ENCODE assay signal across 25 cellular contexts in genomic region chr6:31686483-31686882, GRCh38. TPM values are rescaled to one million over a fixed set of nuclear protein-coding genes. Genes with fewer than 3 reads are reported as not detected.
"Had no signal": no experiment of that assay in that cellular context is flagged by ENCODE, and none has a peak within 500 bp of the region (broad histone marks: within the 10 kb centered on the region; RNA-seq: fewer than 3 reads in every experiment).

No MANE protein-coding gene starts in this region.

- ATAC-seq: activated naive CD4-positive, alpha-beta T cell treated with anti-CD3 and anti-CD28 coated beads, Interleukin-2, amount 50 U/mL, for 72 hours; foreskin keratinocyte; right cardiac atrium; WTC11 had no signal

- H2AFZ ChIP-seq: neural progenitor cell had no signal

- DNase-seq: activated CD4-positive, alpha-beta T cell treated with anti-CD3 and anti-CD28 coated beads, Interleukin-2, amount 10 ng/mL, durations not matched to agents 7 days and 5 days; activated CD8-positive, alpha-beta memory T cell treated with anti-CD3 and anti-CD28 coated beads for 24 hours; activated CD8-positive, alpha-beta memory T cell treated with anti-CD3 and anti-CD28 coated beads, Interleukin-2, amount 50 U/mL, for 48 hours; activated gamma-delta T cell treated with Interleukin-2 at 50 U/mL for 16 hours; amygdala; foreskin keratinocyte; hypothalamus; kidney; left ventricle myocardium inferior; right cardiac atrium; T-helper 2 cell had no signal

- H3K4me1 ChIP-seq: prostate gland had no signal

- H3K4me2 ChIP-seq: neural progenitor cell had no signal

- H3K9me3 ChIP-seq: left ventricle myocardium inferior, prostate gland, tibial nerve, vagina had no signal

- H3K9ac ChIP-seq: neural progenitor cell had no signal

- FAIRE-seq: kidney had no signal

- H3K27me3 ChIP-seq: foreskin keratinocyte, tibial nerve, vagina had no signal

- H3K4me3 ChIP-seq: cardiac muscle cell, left ventricle myocardium inferior, neural progenitor cell, prostate gland, skin epidermis, tibial nerve, vagina had no signal

- H3K36me3 ChIP-seq: neural progenitor cell had no signal

- H3K27ac ChIP-seq: cardiac muscle cell, epithelial cell of prostate, foreskin keratinocyte, left ventricle myocardium inferior, neural progenitor cell, prostate gland, skin epidermis, tibial nerve, vagina had no signal

RNA-seq across cellular contexts. Expression of gene LY6G6F, which starts 20.2 kb away (rescaled TPM):
- total RNA-seq: activated CD4-positive, alpha-beta T cell treated with anti-CD3 and anti-CD28 coated beads, Interleukin-2, amount 10 ng/mL, durations not matched to agents 7 days and 5 days; activated naive CD4-positive, alpha-beta T cell treated with anti-CD3 and anti-CD28 coated beads, Interleukin-2, amount 50 U/mL, for 72 hours; cardiac muscle cell; chondrocyte; dermis microvascular lymphatic vessel endothelial cell; fibroblast of lung; foreskin keratinocyte; kidney; left ventricle myocardium inferior; myocyte; osteocyte; right cardiac atrium; tibial nerve; vagina; WTC11 had no signal
- polyA plus RNA-seq: cardiac muscle cell, fibroblast of lung, foreskin keratinocyte, right cardiac atrium had no signal
